In genomic region chr1:2454227-2454626, GRCh38 we compare ENCODE assay signal across 23 cellular contexts. TPM values are rescaled to one million over a fixed set of nuclear protein-coding genes. Genes with fewer than 3 reads are reported as not detected.
"Had no signal": no experiment of that assay in that cellular context is flagged by ENCODE, and none has a peak within 500 bp of the region (broad histone marks: within the 10 kb centered on the region; RNA-seq: fewer than 3 reads in every experiment).

No MANE protein-coding gene starts in this region.

- DNase-seq: effector memory CD4-positive, alpha-beta T cell; gastrocnemius medialis; heart right ventricle; hypothalamus; kidney glomerular epithelial cell; natural killer cell; nucleus accumbens; pancreas; right cardiac atrium; stimulated activated CD4-positive, alpha-beta T cell treated with anti-CD3 and anti-CD28 coated beads, Interleukin-2, amount 100 ng/mL, for 48 hours; stimulated activated naive CD4-positive, alpha-beta T cell treated with Interleukin-2 at 50 U/mL for 16 hours; tibial artery; upper lobe of right lung had no signal

- H3K27ac ChIP-seq: coronary artery, epithelial cell of prostate, esophagus muscularis mucosa, gastrocnemius medialis, heart right ventricle, pancreas, suprapubic skin, tibial artery, upper lobe of right lung, vagina had no signal

- H3K9me3 ChIP-seq: esophagus muscularis mucosa, gastrocnemius medialis, heart right ventricle, pancreas, suprapubic skin, tibial artery, upper lobe of right lung, vagina had no signal

- H3K4me3 ChIP-seq: coronary artery, esophagus muscularis mucosa, gastrocnemius medialis, heart right ventricle, pancreas, smooth muscle cell, suprapubic skin, tibial artery, upper lobe of right lung, vagina had no signal

- H3K27me3 ChIP-seq: pancreas, vagina had no signal

- H3K4me1 ChIP-seq: esophagus muscularis mucosa, gastrocnemius medialis, heart right ventricle, pancreas, upper lobe of right lung, vagina had no signal

- ATAC-seq: gastrocnemius medialis, heart right ventricle, left lobe of liver, natural killer cell, pancreas, right cardiac atrium, upper lobe of right lung had no signal

- H3K36me3 ChIP-seq: esophagus muscularis mucosa, gastrocnemius medialis, heart right ventricle, pancreas, suprapubic skin, tibial artery, upper lobe of right lung, vagina had no signal

- FAIRE-seq: endometrium, islet of Langerhans, pancreas had no signal

- H3K4me2 ChIP-seq: smooth muscle cell had no signal

RNA-seq across cellular contexts. Expression of gene PLCH2, which starts 21.9 kb away (rescaled TPM):
- total RNA-seq: gastrocnemius medialis, progenitor cell of endocrine pancreas had no signal
